8 cellular contexts compared by ENCODE assay signal in the genomic region with DNA sequence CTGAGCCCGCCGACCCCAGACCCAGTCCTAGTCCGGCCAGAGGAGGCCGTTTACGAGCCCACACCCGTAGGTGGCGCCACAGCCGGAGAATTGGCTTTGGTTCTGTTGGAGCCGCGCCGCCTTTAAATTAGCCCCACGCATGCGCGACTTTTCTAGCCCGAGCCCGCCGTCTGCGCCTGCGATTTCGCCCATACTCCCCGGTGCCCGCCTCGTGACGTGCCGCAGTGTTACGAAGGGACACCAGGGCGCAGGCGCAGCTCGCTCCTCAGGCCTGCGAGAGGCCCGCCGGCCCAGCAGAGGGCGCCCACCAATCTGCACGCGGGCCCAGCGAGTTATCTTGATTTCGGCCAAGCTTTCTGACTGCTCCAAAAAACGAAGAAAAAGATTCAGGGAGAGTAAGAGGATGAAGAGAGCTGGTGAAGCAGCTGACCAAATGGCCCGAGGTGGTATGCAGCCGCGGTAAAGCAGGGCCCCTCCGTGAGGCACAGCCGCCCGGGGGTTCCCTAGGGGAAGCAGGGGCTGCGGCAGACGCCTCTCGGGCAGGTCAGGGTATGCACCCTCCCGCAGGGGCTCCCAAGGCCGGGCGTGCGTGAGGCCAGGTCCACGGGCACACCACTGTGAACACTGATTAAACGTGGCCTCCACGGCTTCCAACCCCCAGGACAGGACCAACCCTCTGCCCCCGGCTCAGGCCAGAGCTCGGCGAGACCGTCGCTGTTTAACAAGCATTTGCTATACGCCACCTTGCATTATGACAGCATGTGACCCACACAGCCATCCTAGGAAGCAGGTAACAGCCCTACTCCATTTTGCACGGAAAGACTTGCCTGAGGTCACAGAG. TPM values are rescaled to one million over a fixed set of nuclear protein-coding genes. Genes with fewer than 3 reads are reported as not detected.
DNase-seq lines count a peak whose midpoint lies in the region; ATAC-seq and TF ChIP-seq lines count a peak whose summit lies in the region.

No MANE protein-coding gene starts in this region.

- peaks cover 20% of the 10 kb centered on the region for H3K4me1 Mint-ChIP-seq in osteocyte (ENCODE audit: unreplicated experiment)

- peak; percentile 79 to 90 for ATAC-seq in activated naive CD4-positive, alpha-beta T cell treated with anti-CD3 and anti-CD28 coated beads, Interleukin-2, amount 50 U/mL, for 72 hours

- peak overlapping the region; percentile 91 for H3K4me3 Mint-ChIP-seq in osteocyte (ENCODE audit: unreplicated experiment)

- H3K27ac Mint-ChIP-seq in activated naive CD4-positive, alpha-beta T cell treated with anti-CD3 and anti-CD28 coated beads, Interleukin-2, amount 50 U/mL, for 72 hours, result peak overlapping the region; percentile 92 to 98
- peak overlapping the region; percentile 85 for H3K27ac Mint-ChIP-seq in osteocyte (ENCODE audit: unreplicated experiment)

- POLR2A ChIA-PET in HEK293T (lab: Yijun Ruan, JAX), result interaction anchor here (0.7 to 1.6 kb wide), 7 partner anchors 10 to 63 kb away, joined by 3 to 4 read pairs (median 3); partner anchors contain the start of gene RPN1

- intact Hi-C loops in head of caudate nucleus (cut with DNase I), result loop anchor here (10.0 kb wide), 2 partner anchors 267 to 563 kb away; partner anchors contain the start of gene SEC61A1
- intact Hi-C loops in thyroid gland (cut with DNase I), result loop anchor here (2.0 to 10.0 kb wide), 3 partner anchors 57 to 229 kb away; no protein-coding TSS in a partner anchor

- 1% methylated on average over 55 to 60 of the region's 61 CpGs for WGBS in thyroid gland, 2 donors

- H3K9ac ChIP-seq in SK-N-MC (ENCODE audit: insufficient read length), result peak overlapping the region; percentile 88

- H3K9me3 Mint-ChIP-seq in activated naive CD4-positive, alpha-beta T cell treated with anti-CD3 and anti-CD28 coated beads, Interleukin-2, amount 50 U/mL, for 72 hours, result no peaks in the 10 kb centered on the region
- no peaks in the 10 kb centered on the region for H3K9me3 Mint-ChIP-seq in osteocyte (ENCODE audit: unreplicated experiment)

- DNase-seq in GM04504 (ENCODE audit: low read depth), result peak; percentile 88
- DNase-seq in HEK293T (ENCODE audit: extremely low spot score), result peak; percentile 100
- DNase-seq in MV-4-11 (lab: John Stamatoyannopoulos, UW), result peak; percentile 95
- DNase-seq in SK-N-MC (ENCODE audit: low read depth, low spot score), result peak; percentile 89
- peak; percentile 96 to 99 for DNase-seq in activated naive CD4-positive, alpha-beta T cell treated with anti-CD3 and anti-CD28 coated beads, Interleukin-2, amount 50 U/mL, for 72 hours (ENCODE audit: low spot score in 2 of 2)
- DNase-seq in head of caudate nucleus, result peak; percentile 93 to 99 (median 98)
- DNase-seq in osteocyte (ENCODE audit: extremely low spot score, unreplicated experiment), result peak; percentile 99
- peak; percentile 98 for DNase-seq in thyroid gland

- H3K4me1 ChIP-seq in thyroid gland, result peaks cover 10 to 35% of the 10 kb centered on the region in 2 donors

- CTCF ChIA-PET in HEK293T (lab: Yijun Ruan, JAX), result interaction anchor here (0.6 to 1.5 kb wide), 11 partner anchors 8 to 258 kb away, joined by 3 to 6 read pairs (median 3); no protein-coding TSS in a partner anchor

- peak; percentile 97 for TF ChIP-seq CTCF in osteocyte (IDR thresholded peaks at IDR 0.05)
- peak; percentile 69 to 98 (median 88) for TF ChIP-seq CTCF in thyroid gland (IDR thresholded peaks at IDR 0.05)

- H3K27ac ChIP-seq in SK-N-MC (peak overlapping the region; percentile 63), thyroid gland (peak overlapping the region; percentile 33 to 87 (median 79))

- peak overlapping the region; percentile 82 for H3K4me3 ChIP-seq in SK-N-MC
- H3K4me3 ChIP-seq in thyroid gland (replicated peaks in 1 of 3), result peak overlapping the region; percentile 12 to 61 (median 59)

- no peaks in the 10 kb centered on the region for H3K9me3 ChIP-seq in SK-N-MC (ENCODE audit: low read depth, low read length)
- no peaks in the 10 kb centered on the region for H3K9me3 ChIP-seq in thyroid gland

- H3K36me3 Mint-ChIP-seq in activated naive CD4-positive, alpha-beta T cell treated with anti-CD3 and anti-CD28 coated beads, Interleukin-2, amount 50 U/mL, for 72 hours, result peaks cover 25 to 36% of the 10 kb centered on the region in 2 donors
- peaks cover 15% of the 10 kb centered on the region for H3K36me3 Mint-ChIP-seq in osteocyte (ENCODE audit: unreplicated experiment)

- H3K36me3 ChIP-seq in SK-N-MC (ENCODE audit: insufficient read depth, low read length), result peaks cover 41% of the 10 kb centered on the region
- peaks cover 22 to 32% of the 10 kb centered on the region in 2 donors for H3K36me3 ChIP-seq in thyroid gland

- no peaks in the 10 kb centered on the region for H3K27me3 Mint-ChIP-seq in osteocyte (ENCODE audit: unreplicated experiment)

- peak in 1 of 2 donors; percentile 32 for TF ChIP-seq POLR2A in thyroid gland (IDR thresholded peaks at IDR 0.05)

- no peaks in the 10 kb centered on the region for H3K27me3 ChIP-seq in thyroid gland

TF ChIP-seq in HEK293T, 16 proteins besides CTCF, POLR2A, EP300 and RAD21:
- TF ChIP-seq L3MBTL2 (conservative IDR thresholded peaks at IDR 0.05) (peak; percentile 47), NFRKB (IDR thresholded peaks at IDR 0.05) (no peak), HDGF (IDR thresholded peaks at IDR 0.05; ENCODE audit: borderline replicate concordance) (0 out of 2 replicates have a peak, but pooled peaks have one; percentile 23)

RNA-seq across cellular contexts. Expression of gene RPN1, which starts 32.8 kb away (rescaled TPM):
- total RNA-seq in activated naive CD4-positive, alpha-beta T cell treated with anti-CD3 and anti-CD28 coated beads, Interleukin-2, amount 50 U/mL, for 72 hours, result 100 to 1,000 TPM; 109 to 128 TPM
- total RNA-seq in osteocyte (207 and 228 TPM in 2 replicates), thyroid gland (100 to 1,000 TPM; 368 to 750 (median 528) TPM)

Comparison
In these comparisons a context has a peak if more than half of its experiments do, and no peak if none do; other contexts are left out.
1. Peak in every context shown above with its lines: DNase-seq, ATAC-seq, H3K4me3 ChIP-seq and H3K27ac ChIP-seq.